ENCODE assay signal across 25 cellular contexts in genomic region chr5:51475628-51476027, GRCh38.
DNase-seq lines count a peak whose midpoint lies in the region; ATAC-seq, FAIRE-seq and TF ChIP-seq lines count a peak whose summit lies in the region.
"Had no signal": no experiment of that assay in that cellular context is flagged by ENCODE, and none has a peak within 500 bp of the region (broad histone marks: within the 10 kb centered on the region; RNA-seq: fewer than 3 reads in every experiment).

No MANE protein-coding gene starts in this region.

- dilution Hi-C loops in keratinocyte (cut with MboI; ENCODE audit: extremely low pct_ligation_motif_present, low sequenced_read_pairs) = no loop called here

- H3K9me3 Mint-ChIP-seq in progenitor cell of endocrine pancreas (ENCODE audit: low read depth) = no peaks in the 10 kb centered on the region
- H3K9me3 Mint-ChIP-seq: GM23338, HFFc6 had no signal

- H3K23me2 ChIP-seq in H1 (ENCODE audit: low read depth, low read length) = no peaks in the 10 kb centered on the region

- TF ChIP-seq EP300 in H1 (IDR thresholded peaks at IDR 0.05; ENCODE audit: borderline replicate concordance in 1 of 2, low read depth in 2 of 2, low read length in 2 of 2) = no peak

- H3K9ac ChIP-seq in H1 (replicated peaks in 1 of 4; ENCODE audit: extremely low read depth in 1 of 4, low read depth in 3 of 4, low read length in 3 of 4) (no peak overlapping the region), keratinocyte (ENCODE audit: control insufficient read depth, extremely low read depth, insufficient read depth, low read length) (no peak overlapping the region)
- H3K9ac ChIP-seq: BLaER1 had no signal

- H3K4me3 Mint-ChIP-seq in progenitor cell of endocrine pancreas (ENCODE audit: low read depth) = no peak overlapping the region
- H3K4me3 Mint-ChIP-seq: B cell; CD4-positive, CD25-positive, alpha-beta regulatory T cell; CD8-positive, alpha-beta T cell; GM23338; HFFc6 had no signal

- H4K5ac ChIP-seq in H1 (ENCODE audit: insufficient read length, low read depth, low read length) = no peak overlapping the region

- no peak overlapping the region for H2BK5ac ChIP-seq in H1 (ENCODE audit: low read depth, low read length)

- H2BK15ac ChIP-seq in H1 (ENCODE audit: low read length) = no peak overlapping the region

- H3K4me2 ChIP-seq in H1 (ENCODE audit: insufficient read depth in 1 of 2, low read depth in 2 of 2, low read length in 2 of 2) = no peak overlapping the region
- no peak overlapping the region for H3K4me2 ChIP-seq in keratinocyte (ENCODE audit: control insufficient read depth, extremely low read depth, insufficient read depth, low read depth, low read length)
- H3K4me2 ChIP-seq: BLaER1, GM23338 had no signal

- H2AFZ ChIP-seq in H1 (ENCODE audit: low read length) = 0 out of 2 replicates have a peak overlapping the region, but pooled peaks have one; percentile 33
- H2AFZ ChIP-seq in keratinocyte (ENCODE audit: control insufficient read depth, low read length) = peak overlapping the region; percentile 10
- H2AFZ ChIP-seq: GM23338 had no signal

- H3K4me3 ChIP-seq in H1 (ENCODE audit: extremely low read depth in 1 of 4, insufficient read depth in 2 of 4, low read depth in 3 of 4, low read length in 4 of 4) = no peak overlapping the region
- H3K4me3 ChIP-seq in keratinocyte (ENCODE audit: control insufficient read depth in 2 of 3, extremely low read depth in 1 of 3, insufficient read depth in 2 of 3, low read depth in 1 of 3, low read length in 3 of 3) = no peak overlapping the region
- H3K4me3 ChIP-seq in WERI-Rb-1 (ENCODE audit: low read depth, low read length) = no peak overlapping the region
- H3K4me3 ChIP-seq: BLaER1, GM23338, HAP-1 had no signal

- H3K14ac ChIP-seq in H1 (ENCODE audit: insufficient read length) = no peak overlapping the region

- H3K4me1 ChIP-seq in H1 (replicated peaks in 1 of 4; ENCODE audit: control insufficient read depth in 3 of 4, insufficient read depth in 4 of 4, low read length in 3 of 4) (no peaks in the 10 kb centered on the region), keratinocyte (ENCODE audit: control insufficient read depth, extremely low read depth, insufficient read depth, low read length) (no peaks in the 10 kb centered on the region)
- H3K4me1 ChIP-seq: BLaER1, Caco-2, HAP-1 had no signal

- POLR2A ChIA-PET in H1 (lab: Charles Lee; ENCODE audit: partially characterized antibody) = no interaction called here

- H3K79me1 ChIP-seq in H1 (ENCODE audit: low read depth, low read length) = no peaks in the 10 kb centered on the region

- H3K23ac ChIP-seq in H1 (ENCODE audit: insufficient read length) = no peak overlapping the region

- H2BK12ac ChIP-seq in H1 (ENCODE audit: low read depth, low read length) = no peak overlapping the region

- no peak for TF ChIP-seq RAD21 in H1 (IDR thresholded peaks at IDR 0.05 in 1 of 2, conservative IDR thresholded peaks at IDR 0.05 in 1 of 2; ENCODE audit: low read depth in 2 of 2, low read length in 2 of 2)

- CTCF ChIA-PET in H1 (lab: Charles Lee; ENCODE audit: partially characterized antibody) = interaction anchor here (0.7 kb wide), 1 partner anchor 776 kb away, joined by 4 read pairs; no protein-coding TSS in a partner anchor

- TF ChIP-seq CTCF in H1 (IDR thresholded peaks at IDR 0.05; ENCODE audit: control extremely low read depth in 1 of 3, insufficient read depth in 1 of 3, low read depth in 1 of 3, low read length in 3 of 3) (no peak), keratinocyte (optimal IDR thresholded peaks at IDR 0.05 in 1 of 3, IDR thresholded peaks at IDR 0.05 in 1 of 3, conservative IDR thresholded peaks at IDR 0.05 in 1 of 3; ENCODE audit: extremely low read depth in 1 of 3, insufficient read depth in 2 of 3, low read length in 3 of 3) (no peak), progenitor cell of endocrine pancreas (IDR thresholded peaks at IDR 0.05; ENCODE audit: unreplicated experiment) (no peak), WERI-Rb-1 (IDR thresholded peaks at IDR 0.05; ENCODE audit: low read depth, low read length) (no peak)

- H3K36me3 ChIP-seq in H1 (ENCODE audit: control insufficient read depth in 2 of 4, insufficient read depth in 4 of 4, low read length in 3 of 4) = no peaks in the 10 kb centered on the region
- H3K36me3 ChIP-seq in keratinocyte (ENCODE audit: control insufficient read depth in 2 of 2, extremely low read depth in 1 of 2, insufficient read depth in 2 of 2, low read length in 2 of 2) = no peaks in the 10 kb centered on the region
- H3K36me3 ChIP-seq in WERI-Rb-1 = no peaks in the 10 kb centered on the region
- H3K36me3 ChIP-seq: BLaER1, HAP-1 had no signal

- TF ChIP-seq POLR2A in H1 (IDR thresholded peaks at IDR 0.05; ENCODE audit: control extremely low read depth in 1 of 2, low read depth in 2 of 2, low read length in 2 of 2) = no peak

- H3K27ac ChIP-seq in H1 (ENCODE audit: low read depth, low read length) (no peak overlapping the region), keratinocyte (ENCODE audit: control insufficient read depth, insufficient read depth, low read length) (no peak overlapping the region), WERI-Rb-1 (no peak overlapping the region)
- H3K27ac ChIP-seq: 22Rv1, BLaER1, C4-2B had no signal

- DNase-seq in NCI-H2107 treated with DMSO at 0.1 percent for 48 hours (lab: John Stamatoyannopoulos, UW; ENCODE audit: unreplicated experiment) = peak; percentile 4
- no peak for DNase-seq in NCI-H2107 (lab: John Stamatoyannopoulos, UW)
- DNase-seq in H1 (ENCODE audit: low read depth in 1 of 2, low spot score in 2 of 2) = no peak
- no peak for DNase-seq in keratinocyte (ENCODE audit: low read depth, low spot score)
- no peak for DNase-seq in progenitor cell of endocrine pancreas (ENCODE audit: low spot score, unreplicated experiment)
- no peak for DNase-seq in medulla oblongata (ENCODE audit: extremely low spot score)
- no peak for DNase-seq in WERI-Rb-1
- DNase-seq: Caco-2; CD4-positive, CD25-positive, alpha-beta regulatory T cell; CD8-positive, alpha-beta T cell; DMS53; DMS79 treated with DMSO at 0.1 percent for 48 hours; GF-D8; HFFc6 had no signal

- H2AK5ac ChIP-seq in H1 (ENCODE audit: low read depth, low read length) = no peak overlapping the region

- H4K91ac ChIP-seq in H1 (replicated peaks; ENCODE audit: insufficient read length, low read length) = no peak overlapping the region

- H3K18ac ChIP-seq in H1 (ENCODE audit: extremely low read depth, low read length) = no peak overlapping the region

- H4K8ac ChIP-seq in H1 (ENCODE audit: extremely low read depth, insufficient read depth, low read length) = no peak overlapping the region

- H3K9me3 ChIP-seq in H1 (ENCODE audit: insufficient read depth in 2 of 2, low read depth in 1 of 2, low read length in 1 of 2) (no peaks in the 10 kb centered on the region), keratinocyte (ENCODE audit: control insufficient read depth, low read depth, low read length) (no peaks in the 10 kb centered on the region), WERI-Rb-1 (ENCODE audit: severe bottlenecking) (no peaks in the 10 kb centered on the region)
- H3K9me3 ChIP-seq: BLaER1, Caco-2, HAP-1 had no signal

- H3K56ac ChIP-seq in H1 (replicated peaks; ENCODE audit: insufficient read length, low read depth, low read length) = no peak overlapping the region

- H3K36me3 Mint-ChIP-seq in progenitor cell of endocrine pancreas (ENCODE audit: insufficient read depth) = no peaks in the 10 kb centered on the region
- H3K36me3 Mint-ChIP-seq: CD4-positive, CD25-positive, alpha-beta regulatory T cell; CD8-positive, alpha-beta T cell had no signal

- no peak for ATAC-seq in HG03045 (IDR thresholded peaks at IDR 0.05; ENCODE audit: unreplicated experiment)
- ATAC-seq: CD8-positive, alpha-beta T cell; GM23338 had no signal

- H4K20me1 ChIP-seq in H1 (replicated peaks in 1 of 2; ENCODE audit: control insufficient read depth in 1 of 2, insufficient read depth in 2 of 2, low read length in 2 of 2) (no peaks in the 10 kb centered on the region), keratinocyte (ENCODE audit: control insufficient read depth, extremely low read depth, insufficient read depth, low read length) (no peaks in the 10 kb centered on the region)
- H4K20me1 ChIP-seq: BLaER1 had no signal

- FAIRE-seq in H1 (lab: Jason Lieb, UNC) = no peak
- FAIRE-seq in keratinocyte (lab: Jason Lieb, UNC) = no peak
- FAIRE-seq: A204.1, GM12891, GM18507, H54 had no signal

- H3K27me3 ChIP-seq in H1 (replicated peaks in 1 of 4; ENCODE audit: control insufficient read depth in 3 of 4, extremely low read depth in 1 of 4, insufficient read depth in 3 of 4, low read length in 3 of 4) (no peaks in the 10 kb centered on the region), keratinocyte (ENCODE audit: control insufficient read depth, extremely low read depth, insufficient read depth, low read length) (no peaks in the 10 kb centered on the region), WERI-Rb-1 (ENCODE audit: insufficient read depth, low read depth, severe bottlenecking) (peaks cover 13% of the 10 kb centered on the region)
- H3K27me3 ChIP-seq: BLaER1 had no signal

- H2BK120ac ChIP-seq in H1 (replicated peaks; ENCODE audit: low read depth, low read length) = no peak overlapping the region

- WGBS in H1 (ENCODE audit: extremely low coverage in 1 of 2, insufficient coverage in 1 of 2, insufficient read length in 1 of 2, insufficient replicate concordance in 2 of 2, low coverage in 1 of 2, low lambda C conversion rate in 2 of 2, missing lambda C conversion rate in 1 of 2), 2 experiments = 83% methylated on average over 4 of the region's 5 CpGs; no CpG with 5 or more reads in 1 of the 2 experiments

- no peak overlapping the region for H2BK20ac ChIP-seq in H1 (ENCODE audit: low read length)

- H3K4ac ChIP-seq in H1 (replicated peaks; ENCODE audit: insufficient read length, low read depth, low read length) = no peak overlapping the region

- H3K79me2 ChIP-seq in H1 (ENCODE audit: control insufficient read depth in 1 of 2, insufficient read depth in 2 of 2, low read length in 2 of 2) (no peaks in the 10 kb centered on the region), keratinocyte (ENCODE audit: control insufficient read depth, insufficient read depth, low read length) (no peaks in the 10 kb centered on the region)

- peaks cover 5% of the 10 kb centered on the region for H3K4me1 Mint-ChIP-seq in progenitor cell of endocrine pancreas (ENCODE audit: low read depth)
- H3K4me1 Mint-ChIP-seq: B cell; CD4-positive, CD25-positive, alpha-beta regulatory T cell; GM23338 had no signal

- peak overlapping the region; percentile 46 for H3K27ac Mint-ChIP-seq in progenitor cell of endocrine pancreas
- H3K27ac Mint-ChIP-seq: B cell; CD4-positive, CD25-positive, alpha-beta regulatory T cell; CD8-positive, alpha-beta T cell; GM23338; HFFc6 had no signal

- H3K27me3 Mint-ChIP-seq in progenitor cell of endocrine pancreas = no peaks in the 10 kb centered on the region
- H3K27me3 Mint-ChIP-seq: B cell; CD4-positive, CD25-positive, alpha-beta regulatory T cell had no signal

- no peaks in the 10 kb centered on the region for H3K9me1 ChIP-seq in keratinocyte (ENCODE audit: control insufficient read depth, extremely low read depth, insufficient read depth, low read length)

TF ChIP-seq in H1, 55 proteins besides CTCF, POLR2A, EP300 and RAD21 (continues in another document):
- no peak for TF ChIP-seq TEAD4 (IDR thresholded peaks at IDR 0.05; ENCODE audit: low read depth, low read length)
- no peak for TF ChIP-seq KDM5A (IDR thresholded peaks at IDR 0.05; ENCODE audit: low read length)
- no peak for TF ChIP-seq SIRT6 (IDR thresholded peaks at IDR 0.05; ENCODE audit: low read length)
- no peak for TF ChIP-seq JUN (IDR thresholded peaks at IDR 0.05; ENCODE audit: low read depth, low read length)
